1 cellular context compared by ENCODE assay signal in genomic region chr10:3192856-3193635, GRCh38.
A peak's percentile ranks its signal among the peaks of the same experiment; 100 is the strongest.
TF ChIP-seq lines count a peak whose summit lies in the region.

No MANE protein-coding gene starts in this region.

TF ChIP-seq in HEK293, 187 proteins besides CTCF, POLR2A, EP300 and RAD21 (continued from another document):
- peak; percentile 80 for TF ChIP-seq PRDM6 (tag by site-specific recombination; IDR thresholded peaks at IDR 0.05)
- TF ChIP-seq, protein P1, sequence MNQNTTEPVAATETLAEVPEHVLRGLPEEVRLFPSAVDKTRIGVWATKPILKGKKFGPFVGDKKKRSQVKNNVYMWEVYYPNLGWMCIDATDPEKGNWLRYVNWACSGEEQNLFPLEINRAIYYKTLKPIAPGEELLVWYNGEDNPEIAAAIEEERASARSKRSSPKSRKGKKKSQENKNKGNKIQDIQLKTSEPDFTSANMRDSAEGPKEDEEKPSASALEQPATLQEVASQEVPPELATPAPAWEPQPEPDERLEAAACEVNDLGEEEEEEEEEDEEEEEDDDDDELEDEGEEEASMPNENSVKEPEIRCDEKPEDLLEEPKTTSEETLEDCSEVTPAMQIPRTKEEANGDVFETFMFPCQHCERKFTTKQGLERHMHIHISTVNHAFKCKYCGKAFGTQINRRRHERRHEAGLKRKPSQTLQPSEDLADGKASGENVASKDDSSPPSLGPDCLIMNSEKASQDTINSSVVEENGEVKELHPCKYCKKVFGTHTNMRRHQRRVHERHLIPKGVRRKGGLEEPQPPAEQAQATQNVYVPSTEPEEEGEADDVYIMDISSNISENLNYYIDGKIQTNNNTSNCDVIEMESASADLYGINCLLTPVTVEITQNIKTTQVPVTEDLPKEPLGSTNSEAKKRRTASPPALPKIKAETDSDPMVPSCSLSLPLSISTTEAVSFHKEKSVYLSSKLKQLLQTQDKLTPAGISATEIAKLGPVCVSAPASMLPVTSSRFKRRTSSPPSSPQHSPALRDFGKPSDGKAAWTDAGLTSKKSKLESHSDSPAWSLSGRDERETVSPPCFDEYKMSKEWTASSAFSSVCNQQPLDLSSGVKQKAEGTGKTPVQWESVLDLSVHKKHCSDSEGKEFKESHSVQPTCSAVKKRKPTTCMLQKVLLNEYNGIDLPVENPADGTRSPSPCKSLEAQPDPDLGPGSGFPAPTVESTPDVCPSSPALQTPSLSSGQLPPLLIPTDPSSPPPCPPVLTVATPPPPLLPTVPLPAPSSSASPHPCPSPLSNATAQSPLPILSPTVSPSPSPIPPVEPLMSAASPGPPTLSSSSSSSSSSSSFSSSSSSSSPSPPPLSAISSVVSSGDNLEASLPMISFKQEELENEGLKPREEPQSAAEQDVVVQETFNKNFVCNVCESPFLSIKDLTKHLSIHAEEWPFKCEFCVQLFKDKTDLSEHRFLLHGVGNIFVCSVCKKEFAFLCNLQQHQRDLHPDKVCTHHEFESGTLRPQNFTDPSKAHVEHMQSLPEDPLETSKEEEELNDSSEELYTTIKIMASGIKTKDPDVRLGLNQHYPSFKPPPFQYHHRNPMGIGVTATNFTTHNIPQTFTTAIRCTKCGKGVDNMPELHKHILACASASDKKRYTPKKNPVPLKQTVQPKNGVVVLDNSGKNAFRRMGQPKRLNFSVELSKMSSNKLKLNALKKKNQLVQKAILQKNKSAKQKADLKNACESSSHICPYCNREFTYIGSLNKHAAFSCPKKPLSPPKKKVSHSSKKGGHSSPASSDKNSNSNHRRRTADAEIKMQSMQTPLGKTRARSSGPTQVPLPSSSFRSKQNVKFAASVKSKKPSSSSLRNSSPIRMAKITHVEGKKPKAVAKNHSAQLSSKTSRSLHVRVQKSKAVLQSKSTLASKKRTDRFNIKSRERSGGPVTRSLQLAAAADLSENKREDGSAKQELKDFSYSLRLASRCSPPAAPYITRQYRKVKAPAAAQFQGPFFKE (tag by site-specific recombination; IDR thresholded peaks at IDR 0.05; ENCODE audit: borderline replicate concordance): no peak
- TF ChIP-seq ZNF2 (tag by site-specific recombination; IDR thresholded peaks at IDR 0.05): peak; percentile 30; the same call in 1 of the 2 replicates
- TF ChIP-seq ZNF654 (tag by site-specific recombination; IDR thresholded peaks at IDR 0.05; ENCODE audit: low read depth): peak; percentile 91
- TF ChIP-seq ZSCAN30 (tag by site-specific recombination; IDR thresholded peaks at IDR 0.05): 0 out of 2 replicates have a peak, but pooled peaks have one; percentile 26
- no peak for TF ChIP-seq ZSCAN23 (tag by site-specific recombination; IDR thresholded peaks at IDR 0.05)
- TF ChIP-seq ZBTB6 (tag by site-specific recombination; IDR thresholded peaks at IDR 0.05): no peak
- no peak for TF ChIP-seq REPIN1 (tag by site-specific recombination; IDR thresholded peaks at IDR 0.05; ENCODE audit: low read depth)
- TF ChIP-seq KLF7 (tag by site-specific recombination; IDR thresholded peaks at IDR 0.05; ENCODE audit: borderline replicate concordance): no peak
- 0 out of 2 replicates have a peak, but pooled peaks have one; percentile 15 for TF ChIP-seq ZNF10 (tag by site-specific recombination; IDR thresholded peaks at IDR 0.05)
- no peak for TF ChIP-seq ZNF623 (tag by site-specific recombination; IDR thresholded peaks at IDR 0.05)
- TF ChIP-seq ZNF658 (tag by site-specific recombination; IDR thresholded peaks at IDR 0.05): no peak
- no peak for TF ChIP-seq ZIC2 (tag by site-specific recombination; IDR thresholded peaks at IDR 0.05)
- TF ChIP-seq, protein P2, sequence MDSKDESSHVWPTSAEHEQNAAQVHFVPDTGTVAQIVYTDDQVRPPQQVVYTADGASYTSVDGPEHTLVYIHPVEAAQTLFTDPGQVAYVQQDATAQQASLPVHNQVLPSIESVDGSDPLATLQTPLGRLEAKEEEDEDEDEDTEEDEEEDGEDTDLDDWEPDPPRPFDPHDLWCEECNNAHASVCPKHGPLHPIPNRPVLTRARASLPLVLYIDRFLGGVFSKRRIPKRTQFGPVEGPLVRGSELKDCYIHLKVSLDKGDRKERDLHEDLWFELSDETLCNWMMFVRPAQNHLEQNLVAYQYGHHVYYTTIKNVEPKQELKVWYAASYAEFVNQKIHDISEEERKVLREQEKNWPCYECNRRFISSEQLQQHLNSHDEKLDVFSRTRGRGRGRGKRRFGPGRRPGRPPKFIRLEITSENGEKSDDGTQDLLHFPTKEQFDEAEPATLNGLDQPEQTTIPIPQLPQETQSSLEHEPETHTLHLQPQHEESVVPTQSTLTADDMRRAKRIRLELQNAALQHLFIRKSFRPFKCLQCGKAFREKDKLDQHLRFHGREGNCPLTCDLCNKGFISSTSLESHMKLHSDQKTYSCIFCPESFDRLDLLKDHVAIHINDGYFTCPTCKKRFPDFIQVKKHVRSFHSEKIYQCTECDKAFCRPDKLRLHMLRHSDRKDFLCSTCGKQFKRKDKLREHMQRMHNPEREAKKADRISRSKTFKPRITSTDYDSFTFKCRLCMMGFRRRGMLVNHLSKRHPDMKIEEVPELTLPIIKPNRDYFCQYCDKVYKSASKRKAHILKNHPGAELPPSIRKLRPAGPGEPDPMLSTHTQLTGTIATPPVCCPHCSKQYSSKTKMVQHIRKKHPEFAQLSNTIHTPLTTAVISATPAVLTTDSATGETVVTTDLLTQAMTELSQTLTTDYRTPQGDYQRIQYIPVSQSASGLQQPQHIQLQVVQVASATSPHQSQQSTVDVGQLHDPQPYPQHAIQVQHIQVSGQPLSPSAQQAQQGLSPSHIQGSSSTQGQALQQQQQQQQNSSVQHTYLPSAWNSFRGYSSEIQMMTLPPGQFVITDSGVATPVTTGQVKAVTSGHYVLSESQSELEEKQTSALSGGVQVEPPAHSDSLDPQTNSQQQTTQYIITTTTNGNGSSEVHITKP (tag by site-specific recombination; IDR thresholded peaks at IDR 0.05): 0 out of 2 replicates have a peak, but pooled peaks have one; percentile 29
- TF ChIP-seq ZNF660 (tag by site-specific recombination; IDR thresholded peaks at IDR 0.05): peak; percentile 79; the same call in 1 of the 2 replicates
- TF ChIP-seq, protein P3, sequence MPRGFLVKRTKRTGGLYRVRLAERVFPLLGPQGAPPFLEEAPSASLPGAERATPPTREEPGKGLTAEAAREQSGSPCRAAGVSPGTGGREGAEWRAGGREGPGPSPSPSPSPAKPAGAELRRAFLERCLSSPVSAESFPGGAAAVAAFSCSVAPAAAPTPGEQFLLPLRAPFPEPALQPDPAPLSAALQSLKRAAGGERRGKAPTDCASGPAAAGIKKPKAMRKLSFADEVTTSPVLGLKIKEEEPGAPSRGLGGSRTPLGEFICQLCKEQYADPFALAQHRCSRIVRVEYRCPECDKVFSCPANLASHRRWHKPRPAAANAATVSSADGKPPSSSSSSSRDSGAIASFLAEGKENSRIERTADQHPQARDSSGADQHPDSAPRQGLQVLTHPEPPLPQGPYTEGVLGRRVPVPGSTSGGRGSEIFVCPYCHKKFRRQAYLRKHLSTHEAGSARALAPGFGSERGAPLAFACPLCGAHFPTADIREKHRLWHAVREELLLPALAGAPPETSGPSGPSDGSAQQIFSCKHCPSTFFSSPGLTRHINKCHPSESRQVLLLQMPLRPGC (tag by site-specific recombination; IDR thresholded peaks at IDR 0.05): no peak
- TF ChIP-seq ZNF626 (tag by site-specific recombination; IDR thresholded peaks at IDR 0.05): no peak
- 0 out of 2 replicates have a peak, but pooled peaks have one; percentile 29 for TF ChIP-seq ZBTB8A (tag by site-specific recombination; IDR thresholded peaks at IDR 0.05)
- TF ChIP-seq, protein P4, sequence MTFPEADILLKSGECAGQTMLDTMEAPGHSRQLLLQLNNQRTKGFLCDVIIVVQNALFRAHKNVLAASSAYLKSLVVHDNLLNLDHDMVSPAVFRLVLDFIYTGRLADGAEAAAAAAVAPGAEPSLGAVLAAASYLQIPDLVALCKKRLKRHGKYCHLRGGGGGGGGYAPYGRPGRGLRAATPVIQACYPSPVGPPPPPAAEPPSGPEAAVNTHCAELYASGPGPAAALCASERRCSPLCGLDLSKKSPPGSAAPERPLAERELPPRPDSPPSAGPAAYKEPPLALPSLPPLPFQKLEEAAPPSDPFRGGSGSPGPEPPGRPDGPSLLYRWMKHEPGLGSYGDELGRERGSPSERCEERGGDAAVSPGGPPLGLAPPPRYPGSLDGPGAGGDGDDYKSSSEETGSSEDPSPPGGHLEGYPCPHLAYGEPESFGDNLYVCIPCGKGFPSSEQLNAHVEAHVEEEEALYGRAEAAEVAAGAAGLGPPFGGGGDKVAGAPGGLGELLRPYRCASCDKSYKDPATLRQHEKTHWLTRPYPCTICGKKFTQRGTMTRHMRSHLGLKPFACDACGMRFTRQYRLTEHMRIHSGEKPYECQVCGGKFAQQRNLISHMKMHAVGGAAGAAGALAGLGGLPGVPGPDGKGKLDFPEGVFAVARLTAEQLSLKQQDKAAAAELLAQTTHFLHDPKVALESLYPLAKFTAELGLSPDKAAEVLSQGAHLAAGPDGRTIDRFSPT (tag by site-specific recombination; IDR thresholded peaks at IDR 0.05): no peak
- no peak for TF ChIP-seq ATF2 (tag by site-specific recombination; IDR thresholded peaks at IDR 0.05; ENCODE audit: low read depth)
- no peak for TF ChIP-seq ZNF571 (tag by site-specific recombination; IDR thresholded peaks at IDR 0.05)
